In genomic region chr16:29701214-29701555, GRCh38 we compare ENCODE assay signal across 1 cellular context.
TF ChIP-seq lines count a peak whose summit lies in the region.

No MANE protein-coding gene starts in this region.

TF ChIP-seq in HepG2, 621 proteins besides CTCF, POLR2A, EP300 and RAD21:
- TF ChIP-seq ZNF773 (CRISPR knock-in tag; IDR thresholded peaks at IDR 0.05; ENCODE audit: borderline replicate concordance) (no peak), HNRNPK (IDR thresholded peaks at IDR 0.05; ENCODE audit: low read depth, low read length, poor library complexity, severe bottlenecking) (peak; percentile 74), ZNF577 (CRISPR knock-in tag; IDR thresholded peaks at IDR 0.05; ENCODE audit: borderline replicate concordance, low read depth) (no peak), ZNF34 (CRISPR knock-in tag; IDR thresholded peaks at IDR 0.05; ENCODE audit: borderline replicate concordance) (no peak), ZNF891 (CRISPR knock-in tag; IDR thresholded peaks at IDR 0.05) (no peak), SALL2 (CRISPR knock-in tag; IDR thresholded peaks at IDR 0.05) (no peak), ZNF441 (CRISPR knock-in tag; IDR thresholded peaks at IDR 0.05; ENCODE audit: borderline replicate concordance) (peak; percentile 88; the same call in 1 of the 2 replicates), ZSCAN25 (CRISPR knock-in tag; IDR thresholded peaks at IDR 0.05) (no peak)
